In genomic region chr6:113982055-113982550, GRCh38 we compare ENCODE assay signal across 31 cellular contexts.
"Had no signal": no experiment of that assay in that cellular context is flagged by ENCODE, and none has a peak within 500 bp of the region (broad histone marks: within the 10 kb centered on the region; RNA-seq: fewer than 3 reads in every experiment).

No MANE protein-coding gene starts in this region.

- H3K4me1 ChIP-seq: neural progenitor cell, parathyroid adenoma, psoas muscle, right lobe of liver, sigmoid colon, suprapubic skin, testis, tibial artery, upper lobe of right lung, uterus had no signal

- H3K4me3 ChIP-seq: neural progenitor cell, ovary, psoas muscle, right lobe of liver, sigmoid colon, skin epidermis, smooth muscle cell, spleen, suprapubic skin, testis, tibial artery, transverse colon, upper lobe of right lung, uterus had no signal

- H3K9me3 Mint-ChIP-seq: natural killer cell; nephron; neural progenitor cell; stimulated activated memory B cell treated with anti-CD40 and anti-IgM and Interleukin-4, amounts not matched to agents 10 μg/mL and 1 μg/mL and 100 μg/mL, for 72 hours; stimulated activated naive CD8-positive, alpha-beta T cell treated with anti-CD3 and anti-CD28 coated beads, Interleukin-15, amount 100 ng/mL, for 72 hours; type B pancreatic cell had no signal

- H2AFZ ChIP-seq: neural progenitor cell, parathyroid adenoma had no signal

- H3K4me1 Mint-ChIP-seq: natural killer cell; neural progenitor cell; stimulated activated naive CD8-positive, alpha-beta T cell treated with anti-CD3 and anti-CD28 coated beads, Interleukin-15, amount 100 ng/mL, for 72 hours had no signal

- H3K4me2 ChIP-seq: neural progenitor cell, smooth muscle cell had no signal

- H3K9ac ChIP-seq: neural progenitor cell, parathyroid adenoma had no signal

- H3K27ac ChIP-seq: neural progenitor cell, ovary, parathyroid adenoma, psoas muscle, right lobe of liver, sigmoid colon, skin epidermis, spleen, suprapubic skin, testis, tibial artery, transverse colon, upper lobe of right lung, uterus had no signal

- H3K27me3 ChIP-seq: neural progenitor cell, ovary, right lobe of liver, sigmoid colon, spleen, suprapubic skin, testis, tibial artery, transverse colon, upper lobe of right lung, uterus had no signal

- H3K36me3 Mint-ChIP-seq: natural killer cell; neural progenitor cell; stimulated activated memory B cell treated with anti-CD40 and anti-IgM and Interleukin-4, amounts not matched to agents 10 μg/mL and 1 μg/mL and 100 μg/mL, for 72 hours; type B pancreatic cell had no signal

- H3K9me3 ChIP-seq: ovary, psoas muscle, right lobe of liver, sigmoid colon, spleen, suprapubic skin, testis, tibial artery, transverse colon, upper lobe of right lung, uterus had no signal

- H3K36me3 ChIP-seq: neural progenitor cell, ovary, right lobe of liver, sigmoid colon, spleen, suprapubic skin, tibial artery, transverse colon, upper lobe of right lung, uterus had no signal

- DNase-seq: natural killer cell; occipital lobe; ovary; psoas muscle; right cardiac atrium; right lobe of liver; sigmoid colon; spleen; stimulated activated CD4-positive, alpha-beta T cell treated with anti-CD3 and anti-CD28 coated beads, Interleukin-12 subunit alpha, Interleukin-12 subunit beta, amount 100 ng/mL, for 4 hours; stimulated activated CD4-positive, alpha-beta T cell treated with anti-CD3 and anti-CD28 coated beads, Interleukin-1b, Interleukin-23, amount 100 ng/mL, for 48 hours; stimulated activated CD4-positive, alpha-beta T cell treated with anti-CD3 and anti-CD28 coated beads, Interleukin-4, amount 100 ng/mL, for 1 hour; stimulated activated CD4-positive, alpha-beta T cell treated with anti-CD3 and anti-CD28 coated beads, Interleukin-4, amount 100 ng/mL, for 4 hours; stimulated activated CD8-positive, alpha-beta memory T cell treated with anti-CD3 and anti-CD28 coated beads, Interleukin-4, amount 100 ng/mL, for 48 hours; stimulated activated naive CD4-positive, alpha-beta T cell; stimulated activated naive CD8-positive, alpha-beta T cell treated with anti-CD3 and anti-CD28 coated beads, Interleukin-15, amount 100 ng/mL, for 72 hours; stimulated activated naive CD8-positive, alpha-beta T cell treated with anti-CD3 and anti-CD28 coated beads, Interleukin-15, Interleukin-2, amounts not matched to agents 100 U/mL and 50 U/mL, for 24 hours; substantia nigra; testis; tibial artery; transverse colon; upper lobe of right lung; uterus had no signal

- H3K27me3 Mint-ChIP-seq: progenitor cell of endocrine pancreas; stimulated activated memory B cell treated with anti-CD40 and anti-IgM and Interleukin-4, amounts not matched to agents 10 μg/mL and 1 μg/mL and 100 μg/mL, for 72 hours; stimulated activated naive CD8-positive, alpha-beta T cell treated with anti-CD3 and anti-CD28 coated beads, Interleukin-15, amount 100 ng/mL, for 72 hours; type B pancreatic cell had no signal

- H3K4me3 Mint-ChIP-seq: natural killer cell; nephron; neural progenitor cell; stimulated activated memory B cell treated with anti-CD40 and anti-IgM and Interleukin-4, amounts not matched to agents 10 μg/mL and 1 μg/mL and 100 μg/mL, for 72 hours; stimulated activated naive CD8-positive, alpha-beta T cell treated with anti-CD3 and anti-CD28 coated beads, Interleukin-15, amount 100 ng/mL, for 72 hours; type B pancreatic cell had no signal

- H3K27ac Mint-ChIP-seq: natural killer cell; nephron; neural progenitor cell; progenitor cell of endocrine pancreas; stimulated activated memory B cell treated with anti-CD40 and anti-IgM and Interleukin-4, amounts not matched to agents 10 μg/mL and 1 μg/mL and 100 μg/mL, for 72 hours; stimulated activated naive CD8-positive, alpha-beta T cell treated with anti-CD3 and anti-CD28 coated beads, Interleukin-15, amount 100 ng/mL, for 72 hours; type B pancreatic cell had no signal

- H3K79me2 ChIP-seq: parathyroid adenoma had no signal
